In genomic region chr9:33076031-33076359, GRCh38 we compare ENCODE assay signal across 8 cellular contexts. TPM values are rescaled to one million over a fixed set of nuclear protein-coding genes. Genes with fewer than 3 reads are reported as not detected.
DNase-seq lines count a peak whose midpoint lies in the region; ATAC-seq, FAIRE-seq and TF ChIP-seq lines count a peak whose summit lies in the region.

No MANE protein-coding gene starts in this region.

- no peak for TF ChIP-seq CTCF in BE2C (IDR thresholded peaks at IDR 0.05; ENCODE audit: low read depth, low read length)
- TF ChIP-seq CTCF in kidney epithelial cell (IDR thresholded peaks at IDR 0.05; ENCODE audit: insufficient read depth, low read length, poor library complexity, severe bottlenecking) = no peak
- no peak for TF ChIP-seq CTCF in D721Med (IDR thresholded peaks at IDR 0.05; ENCODE audit: insufficient read depth, missing control alignments)

- H3K4me1 ChIP-seq in BE2C = peaks cover 1% of the 10 kb centered on the region; the same call in 1 of the 2 replicates

- H3K27me3 ChIP-seq in BE2C (no peaks in the 10 kb centered on the region), kidney epithelial cell (ENCODE audit: control insufficient read depth, insufficient read depth, low read length) (no peaks in the 10 kb centered on the region)

- DNase-seq in BE2C = no peak
- no peak for DNase-seq in kidney epithelial cell (ENCODE audit: low read depth)
- DNase-seq in superior temporal gyrus (ENCODE audit: extremely low spot score) = peak; percentile 31
- DNase-seq in T1000 (lab: John Stamatoyannopoulos, UW) = no peak
- no peak for DNase-seq in H54 (ENCODE audit: insufficient read length, low spot score)
- DNase-seq in D721Med (ENCODE audit: insufficient read length, low spot score) = no peak

- H3K27ac ChIP-seq in angular gyrus (ENCODE audit: low read depth, low read length) = peak overlapping the region; percentile 86

- no peaks in the 10 kb centered on the region for H3K9me3 ChIP-seq in BE2C

- peak overlapping the region; percentile 95 for H3K4me3 ChIP-seq in BE2C (ENCODE audit: low read depth, low read length)
- peak overlapping the region; percentile 88 for H3K4me3 ChIP-seq in kidney epithelial cell (ENCODE audit: low read depth, low read length)

- FAIRE-seq in H54 (lab: Jason Lieb, UNC) (no peak), D721Med (lab: Jason Lieb, UNC) (no peak)

- H3K36me3 ChIP-seq in BE2C (peaks cover 23% of the 10 kb centered on the region), kidney epithelial cell (ENCODE audit: control insufficient read depth, insufficient read depth, low read length) (peaks cover 1% of the 10 kb centered on the region)

- TF ChIP-seq POLR2A in H54 (IDR thresholded peaks at IDR 0.05; ENCODE audit: low read depth, low read length) = no peak

- ATAC-seq in HG02938 (IDR thresholded peaks at IDR 0.05; ENCODE audit: unreplicated experiment) = peak; percentile 2

RNA-seq across cellular contexts. Expression of gene SMU1, which starts 0.5 kb away (rescaled TPM):
- 11.1 TPM for polyA plus RNA-seq in BE2C (2012; ENCODE audit: insufficient read depth, insufficient read length, low read depth)
- 18.1 and 18.9 TPM in 2 replicates for total RNA-seq in kidney epithelial cell

RNA-seq across cellular contexts. Expression of gene DNAJA1, which starts 50.9 kb away (rescaled TPM):
- 159 TPM for polyA plus RNA-seq in BE2C (2012; ENCODE audit: insufficient read depth, insufficient read length, low read depth)
- total RNA-seq in kidney epithelial cell = 138 and 166 TPM in 2 replicates
